ENCODE assay signal across 1 cellular context in the genomic region with DNA sequence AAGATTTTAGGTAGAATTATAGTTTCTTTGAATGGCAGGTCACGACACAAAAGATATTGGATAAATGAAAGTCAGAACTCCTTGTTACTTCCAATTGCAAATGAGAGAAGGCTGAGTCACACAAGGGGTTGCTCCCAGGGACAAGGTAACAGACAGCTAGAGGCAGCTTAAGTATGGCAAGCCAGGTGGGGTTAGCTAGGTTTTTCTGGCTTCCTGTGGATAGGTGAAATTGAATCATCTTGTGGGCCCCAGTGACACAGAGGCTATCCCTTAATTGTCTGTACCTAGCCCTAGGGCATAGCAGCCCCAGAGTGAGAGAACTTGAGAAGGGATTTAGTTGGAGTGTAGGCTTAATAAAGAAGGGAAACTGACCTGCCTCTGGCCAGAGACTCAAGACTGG.
TF ChIP-seq lines count a peak whose summit lies in the region.

No MANE protein-coding gene starts in this region.

TF ChIP-seq in GM23338, 12 proteins besides CTCF, POLR2A, EP300 and RAD21 (continued from another document):
- TF ChIP-seq, protein P1, sequence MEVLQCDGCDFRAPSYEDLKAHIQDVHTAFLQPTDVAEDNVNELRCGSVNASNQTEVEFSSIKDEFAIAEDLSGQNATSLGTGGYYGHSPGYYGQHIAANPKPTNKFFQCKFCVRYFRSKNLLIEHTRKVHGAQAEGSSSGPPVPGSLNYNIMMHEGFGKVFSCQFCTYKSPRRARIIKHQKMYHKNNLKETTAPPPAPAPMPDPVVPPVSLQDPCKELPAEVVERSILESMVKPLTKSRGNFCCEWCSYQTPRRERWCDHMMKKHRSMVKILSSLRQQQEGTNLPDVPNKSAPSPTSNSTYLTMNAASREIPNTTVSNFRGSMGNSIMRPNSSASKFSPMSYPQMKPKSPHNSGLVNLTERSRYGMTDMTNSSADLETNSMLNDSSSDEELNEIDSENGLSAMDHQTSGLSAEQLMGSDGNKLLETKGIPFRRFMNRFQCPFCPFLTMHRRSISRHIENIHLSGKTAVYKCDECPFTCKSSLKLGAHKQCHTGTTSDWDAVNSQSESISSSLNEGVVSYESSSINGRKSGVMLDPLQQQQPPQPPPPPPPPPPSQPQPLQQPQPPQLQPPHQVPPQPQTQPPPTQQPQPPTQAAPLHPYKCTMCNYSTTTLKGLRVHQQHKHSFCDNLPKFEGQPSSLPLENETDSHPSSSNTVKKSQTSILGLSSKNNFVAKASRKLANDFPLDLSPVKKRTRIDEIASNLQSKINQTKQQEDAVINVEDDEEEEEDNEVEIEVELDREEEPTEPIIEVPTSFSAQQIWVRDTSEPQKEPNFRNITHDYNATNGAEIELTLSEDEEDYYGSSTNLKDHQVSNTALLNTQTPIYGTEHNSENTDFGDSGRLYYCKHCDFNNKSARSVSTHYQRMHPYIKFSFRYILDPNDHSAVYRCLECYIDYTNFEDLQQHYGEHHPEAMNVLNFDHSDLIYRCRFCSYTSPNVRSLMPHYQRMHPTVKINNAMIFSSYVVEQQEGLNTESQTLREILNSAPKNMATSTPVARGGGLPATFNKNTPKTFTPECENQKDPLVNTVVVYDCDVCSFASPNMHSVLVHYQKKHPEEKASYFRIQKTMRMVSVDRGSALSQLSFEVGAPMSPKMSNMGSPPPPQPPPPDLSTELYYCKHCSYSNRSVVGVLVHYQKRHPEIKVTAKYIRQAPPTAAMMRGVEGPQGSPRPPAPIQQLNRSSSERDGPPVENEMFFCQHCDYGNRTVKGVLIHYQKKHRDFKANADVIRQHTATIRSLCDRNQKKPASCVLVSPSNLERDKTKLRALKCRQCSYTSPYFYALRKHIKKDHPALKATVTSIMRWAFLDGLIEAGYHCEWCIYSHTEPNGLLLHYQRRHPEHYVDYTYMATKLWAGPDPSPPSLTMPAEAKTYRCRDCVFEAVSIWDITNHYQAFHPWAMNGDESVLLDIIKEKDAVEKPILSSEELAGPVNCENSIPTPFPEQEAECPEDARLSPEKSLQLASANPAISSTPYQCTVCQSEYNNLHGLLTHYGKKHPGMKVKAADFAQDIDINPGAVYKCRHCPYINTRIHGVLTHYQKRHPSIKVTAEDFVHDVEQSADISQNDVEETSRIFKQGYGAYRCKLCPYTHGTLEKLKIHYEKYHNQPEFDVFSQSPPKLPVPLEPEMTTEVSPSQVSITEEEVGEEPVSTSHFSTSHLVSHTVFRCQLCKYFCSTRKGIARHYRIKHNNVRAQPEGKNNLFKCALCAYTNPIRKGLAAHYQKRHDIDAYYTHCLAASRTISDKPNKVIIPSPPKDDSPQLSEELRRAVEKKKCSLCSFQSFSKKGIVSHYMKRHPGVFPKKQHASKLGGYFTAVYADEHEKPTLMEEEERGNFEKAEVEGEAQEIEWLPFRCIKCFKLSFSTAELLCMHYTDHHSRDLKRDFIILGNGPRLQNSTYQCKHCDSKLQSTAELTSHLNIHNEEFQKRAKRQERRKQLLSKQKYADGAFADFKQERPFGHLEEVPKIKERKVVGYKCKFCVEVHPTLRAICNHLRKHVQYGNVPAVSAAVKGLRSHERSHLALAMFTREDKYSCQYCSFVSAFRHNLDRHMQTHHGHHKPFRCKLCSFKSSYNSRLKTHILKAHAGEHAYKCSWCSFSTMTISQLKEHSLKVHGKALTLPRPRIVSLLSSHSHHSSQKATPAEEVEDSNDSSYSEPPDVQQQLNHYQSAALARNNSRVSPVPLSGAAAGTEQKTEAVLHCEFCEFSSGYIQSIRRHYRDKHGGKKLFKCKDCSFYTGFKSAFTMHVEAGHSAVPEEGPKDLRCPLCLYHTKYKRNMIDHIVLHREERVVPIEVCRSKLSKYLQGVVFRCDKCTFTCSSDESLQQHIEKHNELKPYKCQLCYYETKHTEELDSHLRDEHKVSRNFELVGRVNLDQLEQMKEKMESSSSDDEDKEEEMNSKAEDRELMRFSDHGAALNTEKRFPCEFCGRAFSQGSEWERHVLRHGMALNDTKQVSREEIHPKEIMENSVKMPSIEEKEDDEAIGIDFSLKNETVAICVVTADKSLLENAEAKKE (CRISPR knock-in tag; IDR thresholded peaks at IDR 0.05) = no peak
- no peak for TF ChIP-seq CREB1 (CRISPR knock-in tag; IDR thresholded peaks at IDR 0.05; ENCODE audit: low read depth)
